23 cellular contexts compared by ENCODE assay signal in genomic region chr5:169125571-169125970, GRCh38.
"Had no signal": no experiment of that assay in that cellular context is flagged by ENCODE, and none has a peak within 500 bp of the region (broad histone marks: within the 10 kb centered on the region; RNA-seq: fewer than 3 reads in every experiment).

No MANE protein-coding gene starts in this region.

- H3K27ac ChIP-seq: brain microvascular endothelial cell, hepatocyte, ovary, psoas muscle, right atrium auricular region, thyroid gland had no signal

- H3K4me1 Mint-ChIP-seq: activated CD4-positive, alpha-beta T cell treated with anti-CD3 and anti-CD28 coated beads, Interleukin-2, amount 10 ng/mL, durations not matched to agents 7 days and 5 days; activated naive CD4-positive, alpha-beta T cell treated with anti-CD3 and anti-CD28 coated beads, Interleukin-2, amount 50 U/mL, for 24 hours; memory B cell; naive B cell had no signal

- H3K4me2 ChIP-seq: hepatocyte had no signal

- ATAC-seq: activated CD4-positive, CD25-positive, alpha-beta regulatory T cell treated with anti-CD3 and anti-CD28 coated beads, Interleukin-2, amount 50 U/mL, for 24 hours; activated CD8-positive, alpha-beta T cell treated with anti-CD3 and anti-CD28 coated beads for 36 hours; esophagus mucosa; psoas muscle had no signal

- H3K4me3 ChIP-seq: hepatocyte, ovary, psoas muscle, right atrium auricular region, thyroid gland had no signal

- H3K36me3 Mint-ChIP-seq: activated naive CD4-positive, alpha-beta T cell treated with anti-CD3 and anti-CD28 coated beads, Interleukin-2, amount 50 U/mL, for 24 hours; memory B cell; naive B cell had no signal

- H2AFZ ChIP-seq: hepatocyte had no signal

- H3K79me2 ChIP-seq: hepatocyte had no signal

- H3K9me3 ChIP-seq: ovary, psoas muscle, right atrium auricular region, thyroid gland had no signal

- H3K4me1 ChIP-seq: psoas muscle, right atrium auricular region had no signal

- H3K27me3 ChIP-seq: brain microvascular endothelial cell, hepatocyte, ovary, right atrium auricular region, thyroid gland had no signal

- H3K4me3 Mint-ChIP-seq: activated CD4-positive, alpha-beta T cell treated with anti-CD3 and anti-CD28 coated beads, Interleukin-2, amount 10 ng/mL, durations not matched to agents 7 days and 5 days; activated CD8-positive, alpha-beta T cell treated with anti-CD3 and anti-CD28 coated beads for 36 hours; activated naive CD4-positive, alpha-beta T cell treated with anti-CD3 and anti-CD28 coated beads, Interleukin-2, amount 50 U/mL, for 24 hours; activated T-helper 1 cell treated with anti-CD3 and anti-CD28 coated beads, Interleukin-12 subunit alpha, Interleukin-12 subunit beta, Interleukin-2, Interleukin-4 antibody, amounts not matched to agents 30 ng/mL and 10 ng/mL and 1 ng/mL, durations not matched to agents 14 hours and 24 hours and 36 hours; memory B cell; naive B cell; stimulated activated naive CD8-positive, alpha-beta T cell treated with anti-CD3 and anti-CD28 coated beads, Interleukin-15, Interleukin-2, amounts not matched to agents 100 ng/mL and 50 ng/mL, for 24 hours had no signal

- H3K27me3 Mint-ChIP-seq: activated CD4-positive, alpha-beta T cell treated with anti-CD3 and anti-CD28 coated beads, Interleukin-2, amount 10 ng/mL, durations not matched to agents 7 days and 5 days; activated CD8-positive, alpha-beta T cell treated with anti-CD3 and anti-CD28 coated beads for 36 hours; activated naive CD4-positive, alpha-beta T cell treated with anti-CD3 and anti-CD28 coated beads, Interleukin-2, amount 50 U/mL, for 24 hours; stimulated activated naive CD8-positive, alpha-beta T cell treated with anti-CD3 and anti-CD28 coated beads, Interleukin-15, Interleukin-2, amounts not matched to agents 100 ng/mL and 50 ng/mL, for 24 hours had no signal

- H3K9me3 Mint-ChIP-seq: activated CD4-positive, alpha-beta T cell treated with anti-CD3 and anti-CD28 coated beads, Interleukin-2, amount 10 ng/mL, durations not matched to agents 7 days and 5 days; activated CD8-positive, alpha-beta T cell treated with anti-CD3 and anti-CD28 coated beads for 36 hours; activated naive CD4-positive, alpha-beta T cell treated with anti-CD3 and anti-CD28 coated beads, Interleukin-2, amount 50 U/mL, for 24 hours; activated T-helper 1 cell treated with anti-CD3 and anti-CD28 coated beads, Interleukin-12 subunit alpha, Interleukin-12 subunit beta, Interleukin-2, Interleukin-4 antibody, amounts not matched to agents 30 ng/mL and 10 ng/mL and 1 ng/mL, durations not matched to agents 14 hours and 24 hours and 36 hours had no signal

- H3K27ac Mint-ChIP-seq: activated CD4-positive, alpha-beta T cell treated with anti-CD3 and anti-CD28 coated beads, Interleukin-2, amount 10 ng/mL, durations not matched to agents 7 days and 5 days; activated CD8-positive, alpha-beta T cell treated with anti-CD3 and anti-CD28 coated beads for 36 hours; activated naive CD4-positive, alpha-beta T cell treated with anti-CD3 and anti-CD28 coated beads, Interleukin-2, amount 50 U/mL, for 24 hours; activated T-helper 1 cell treated with anti-CD3 and anti-CD28 coated beads, Interleukin-12 subunit alpha, Interleukin-12 subunit beta, Interleukin-2, Interleukin-4 antibody, amounts not matched to agents 30 ng/mL and 10 ng/mL and 1 ng/mL, durations not matched to agents 14 hours and 24 hours and 36 hours; memory B cell; naive B cell; stimulated activated naive CD8-positive, alpha-beta T cell treated with anti-CD3 and anti-CD28 coated beads, Interleukin-15, Interleukin-2, amounts not matched to agents 100 ng/mL and 50 ng/mL, for 24 hours had no signal

- H3K36me3 ChIP-seq: brain microvascular endothelial cell, ovary, right atrium auricular region, thyroid gland had no signal

- DNase-seq: activated CD4-positive, alpha-beta T cell treated with anti-CD3 and anti-CD28 coated beads, Interleukin-2, amount 10 ng/mL, durations not matched to agents 7 days and 5 days; activated CD8-positive, alpha-beta T cell treated with anti-CD3 and anti-CD28 coated beads for 36 hours; activated gamma-delta T cell treated with Interleukin-2 at 50 U/mL for 16 hours; anterior cingulate cortex; brain microvascular endothelial cell; central memory CD4-positive, alpha-beta T cell; effector memory CD4-positive, alpha-beta T cell; foreskin melanocyte; naive B cell; ovary; psoas muscle; stimulated activated CD4-positive, alpha-beta T cell treated with anti-CD3 and anti-CD28 coated beads, Interleukin-1b, Interleukin-23, amount 100 ng/mL, for 48 hours; substantia nigra; T-helper 2 cell; thyroid gland had no signal
